1 cellular context compared by ENCODE assay signal in the genomic region with DNA sequence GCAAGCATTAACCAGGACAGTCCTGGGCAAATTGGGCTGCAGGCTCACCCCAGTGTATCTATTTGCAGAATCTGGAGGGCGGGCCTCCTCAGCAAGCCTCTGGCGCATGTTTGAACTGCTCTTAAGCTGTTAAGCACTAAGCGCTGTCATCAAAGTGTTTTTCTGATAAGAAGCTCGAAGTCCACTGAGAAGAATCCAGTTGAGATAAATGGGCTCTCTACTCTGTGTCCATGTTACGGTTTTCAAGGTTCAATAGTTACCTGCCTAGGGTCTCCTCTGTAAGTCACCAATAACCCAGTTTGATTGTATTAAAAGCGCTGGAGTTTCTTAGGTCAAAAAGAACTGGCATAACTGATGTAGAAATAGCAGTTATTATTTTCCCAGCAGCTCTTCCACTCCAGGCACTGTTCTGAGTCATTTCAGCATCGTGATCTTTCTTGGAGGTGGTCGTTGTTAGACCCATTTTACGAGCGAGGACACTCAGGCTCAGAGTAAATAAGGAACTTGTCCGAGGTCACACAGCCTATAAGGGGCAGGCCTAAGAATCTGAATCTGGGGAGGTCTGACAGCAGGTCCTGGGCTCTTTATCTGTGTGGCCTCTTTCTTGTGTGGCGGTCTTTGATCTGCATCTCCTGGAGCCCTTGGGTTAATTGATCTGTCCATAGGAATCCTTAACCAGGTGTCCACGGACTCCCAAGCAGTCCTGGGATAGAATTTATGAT.
A peak's percentile ranks its signal among the peaks of the same experiment; 100 is the strongest.
TF ChIP-seq lines count a peak whose summit lies in the region.

No MANE protein-coding gene starts in this region.

TF ChIP-seq in HepG2, 621 proteins besides CTCF, POLR2A, EP300 and RAD21 (continued from another document and continues in another):
- TF ChIP-seq ZNF407 (CRISPR knock-in tag; IDR thresholded peaks at IDR 0.05; ENCODE audit: not compliant biosample characterization) (peak; percentile 39), GATA4 (IDR thresholded peaks at IDR 0.05; ENCODE audit: borderline replicate concordance, low read depth) (peak; percentile 100), ZBTB38 (CRISPR knock-in tag; IDR thresholded peaks at IDR 0.05) (peak; percentile 65; the same call in 1 of the 2 replicates), NR2F1 (CRISPR knock-in tag; IDR thresholded peaks at IDR 0.05) (peak; percentile 43 to 55; a peak in 2 of 4 replicates), IRF1 (CRISPR knock-in tag; IDR thresholded peaks at IDR 0.05; ENCODE audit: low read depth) (no peak), LCORL (IDR thresholded peaks at IDR 0.05) (peak; percentile 89), LCORL (CRISPR knock-in tag; IDR thresholded peaks at IDR 0.05) (peak; percentile 100), MYNN (CRISPR knock-in tag; IDR thresholded peaks at IDR 0.05; ENCODE audit: low read depth) (peak; percentile 72; the same call in 1 of the 2 replicates), ADNP (CRISPR knock-in tag; IDR thresholded peaks at IDR 0.05) (peak; percentile 67; the same call in 1 of the 2 replicates), NCOA1 (CRISPR knock-in tag; IDR thresholded peaks at IDR 0.05) (peak; percentile 95; the same call in 1 of the 2 replicates), ZBTB1 (CRISPR knock-in tag; IDR thresholded peaks at IDR 0.05; ENCODE audit: borderline replicate concordance) (no peak), ZFX (CRISPR knock-in tag; IDR thresholded peaks at IDR 0.05; ENCODE audit: low read depth) (no peak; the same call in 1 of the 2 replicates), TARDBP (CRISPR knock-in tag; IDR thresholded peaks at IDR 0.05) (peak; percentile 99), ZNF512 (CRISPR knock-in tag; IDR thresholded peaks at IDR 0.05) (no peak), HOXA5 (CRISPR knock-in tag; IDR thresholded peaks at IDR 0.05) (0 out of 2 replicates have a peak, but pooled peaks have one; percentile 45), POGZ (CRISPR knock-in tag; IDR thresholded peaks at IDR 0.05) (peak; percentile 89), ZNF354B (CRISPR knock-in tag; IDR thresholded peaks at IDR 0.05) (no peak), ZNF44 (CRISPR knock-in tag; IDR thresholded peaks at IDR 0.05) (no peak), HHEX (CRISPR knock-in tag; IDR thresholded peaks at IDR 0.05) (peak; percentile 88), KAT2B (IDR thresholded peaks at IDR 0.05; ENCODE audit: borderline replicate concordance, low read depth, low read length) (no peak), RORA (CRISPR knock-in tag; IDR thresholded peaks at IDR 0.05) (peak; percentile 91), ZSCAN20 (CRISPR knock-in tag; IDR thresholded peaks at IDR 0.05; ENCODE audit: borderline replicate concordance) (no peak), NCOA2 (CRISPR knock-in tag; IDR thresholded peaks at IDR 0.05) (peak; percentile 98), GLI4 (CRISPR knock-in tag; IDR thresholded peaks at IDR 0.05; ENCODE audit: borderline replicate concordance) (no peak), DPF2 (CRISPR knock-in tag; IDR thresholded peaks at IDR 0.05; ENCODE audit: borderline replicate concordance, low read depth) (peak; percentile 99), HNRNPK (IDR thresholded peaks at IDR 0.05; ENCODE audit: low read depth, low read length, poor library complexity, severe bottlenecking) (no peak), HCFC1 (IDR thresholded peaks at IDR 0.05; ENCODE audit: low read depth, low read length) (no peak), NKX3-1 (CRISPR knock-in tag; IDR thresholded peaks at IDR 0.05) (peak; percentile 92), ZNF513 (CRISPR knock-in tag; conservative IDR thresholded peaks at IDR 0.05) (no peak), SIX4 (CRISPR knock-in tag; IDR thresholded peaks at IDR 0.05) (peak; percentile 91), HNF1A (IDR thresholded peaks at IDR 0.05; ENCODE audit: low read depth) (peak; percentile 85), HNF1A (CRISPR knock-in tag; IDR thresholded peaks at IDR 0.05; ENCODE audit: borderline replicate concordance) (peak; percentile 97; the same call in 1 of the 2 replicates), RFX5 (IDR thresholded peaks at IDR 0.05; ENCODE audit: low read depth, low read length) (no peak), KAT8 (CRISPR knock-in tag; IDR thresholded peaks at IDR 0.05) (peak; percentile 88)
- TF ChIP-seq, protein P1, sequence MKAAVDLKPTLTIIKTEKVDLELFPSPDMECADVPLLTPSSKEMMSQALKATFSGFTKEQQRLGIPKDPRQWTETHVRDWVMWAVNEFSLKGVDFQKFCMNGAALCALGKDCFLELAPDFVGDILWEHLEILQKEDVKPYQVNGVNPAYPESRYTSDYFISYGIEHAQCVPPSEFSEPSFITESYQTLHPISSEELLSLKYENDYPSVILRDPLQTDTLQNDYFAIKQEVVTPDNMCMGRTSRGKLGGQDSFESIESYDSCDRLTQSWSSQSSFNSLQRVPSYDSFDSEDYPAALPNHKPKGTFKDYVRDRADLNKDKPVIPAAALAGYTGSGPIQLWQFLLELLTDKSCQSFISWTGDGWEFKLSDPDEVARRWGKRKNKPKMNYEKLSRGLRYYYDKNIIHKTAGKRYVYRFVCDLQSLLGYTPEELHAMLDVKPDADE (CRISPR knock-in tag; IDR thresholded peaks at IDR 0.05), result no peak
- TF ChIP-seq, protein P2, sequence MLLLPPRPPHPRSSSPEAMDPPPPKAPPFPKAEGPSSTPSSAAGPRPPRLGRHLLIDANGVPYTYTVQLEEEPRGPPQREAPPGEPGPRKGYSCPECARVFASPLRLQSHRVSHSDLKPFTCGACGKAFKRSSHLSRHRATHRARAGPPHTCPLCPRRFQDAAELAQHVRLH (CRISPR knock-in tag; IDR thresholded peaks at IDR 0.05; ENCODE audit: borderline replicate concordance, low read depth), result peak; percentile 92; the same call in 1 of the 2 replicates
- TF ChIP-seq, protein P3, sequence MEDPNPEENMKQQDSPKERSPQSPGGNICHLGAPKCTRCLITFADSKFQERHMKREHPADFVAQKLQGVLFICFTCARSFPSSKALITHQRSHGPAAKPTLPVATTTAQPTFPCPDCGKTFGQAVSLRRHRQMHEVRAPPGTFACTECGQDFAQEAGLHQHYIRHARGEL (CRISPR knock-in tag; IDR thresholded peaks at IDR 0.05), result no peak
- TF ChIP-seq, protein P4, sequence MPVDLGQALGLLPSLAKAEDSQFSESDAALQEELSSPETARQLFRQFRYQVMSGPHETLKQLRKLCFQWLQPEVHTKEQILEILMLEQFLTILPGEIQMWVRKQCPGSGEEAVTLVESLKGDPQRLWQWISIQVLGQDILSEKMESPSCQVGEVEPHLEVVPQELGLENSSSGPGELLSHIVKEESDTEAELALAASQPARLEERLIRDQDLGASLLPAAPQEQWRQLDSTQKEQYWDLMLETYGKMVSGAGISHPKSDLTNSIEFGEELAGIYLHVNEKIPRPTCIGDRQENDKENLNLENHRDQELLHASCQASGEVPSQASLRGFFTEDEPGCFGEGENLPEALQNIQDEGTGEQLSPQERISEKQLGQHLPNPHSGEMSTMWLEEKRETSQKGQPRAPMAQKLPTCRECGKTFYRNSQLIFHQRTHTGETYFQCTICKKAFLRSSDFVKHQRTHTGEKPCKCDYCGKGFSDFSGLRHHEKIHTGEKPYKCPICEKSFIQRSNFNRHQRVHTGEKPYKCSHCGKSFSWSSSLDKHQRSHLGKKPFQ (CRISPR knock-in tag; IDR thresholded peaks at IDR 0.05; ENCODE audit: insufficient replicate concordance), result peak; percentile 60
